In the genomic region with DNA sequence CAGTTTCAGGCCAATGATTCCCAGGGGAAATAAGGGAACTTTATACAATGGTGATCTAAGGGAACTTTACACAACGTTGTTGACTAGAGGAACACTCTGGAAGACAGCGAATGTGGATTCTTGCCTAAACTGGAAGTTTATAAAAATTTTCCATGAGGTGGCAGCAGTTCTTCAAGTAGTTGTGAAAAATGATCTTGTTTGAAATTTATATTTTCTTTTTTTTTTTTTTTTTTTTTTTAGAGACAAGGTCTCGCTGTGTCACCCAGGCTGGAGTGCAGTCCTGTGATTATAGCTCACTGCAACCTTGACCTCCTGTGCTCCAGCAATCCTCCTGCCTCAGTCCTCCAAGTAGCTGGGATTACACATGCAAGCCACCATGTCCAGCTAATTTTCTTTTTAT, we compare ENCODE assay signal across 9 cellular contexts. TPM values are rescaled to one million over a fixed set of nuclear protein-coding genes. Genes with fewer than 3 reads are reported as not detected.
DNase-seq lines count a peak whose midpoint lies in the region; ATAC-seq and TF ChIP-seq lines count a peak whose summit lies in the region.
"Had no signal": no experiment of that assay in that cellular context is flagged by ENCODE, and none has a peak within 500 bp of the region (broad histone marks: within the 10 kb centered on the region; RNA-seq: fewer than 3 reads in every experiment).

No MANE protein-coding gene starts in this region.

- no peaks in the 10 kb centered on the region for H3K27me3 Mint-ChIP-seq in osteocyte (ENCODE audit: unreplicated experiment)
- H3K27me3 Mint-ChIP-seq in activated T-helper 2 cell treated with anti-CD3 and anti-CD28 coated beads, Interferon-gamma antibody, Interleukin-2, Interleukin-4, amounts not matched to agents 10 μg/mL and 5 μg/mL and 100 μg/mL, durations not matched to agents 14 hours and 24 hours and 36 hours (ENCODE audit: low read depth) = no peaks in the 10 kb centered on the region

- peaks cover 17% of the 10 kb centered on the region for H3K4me1 Mint-ChIP-seq in osteocyte (ENCODE audit: unreplicated experiment)
- H3K4me1 Mint-ChIP-seq in activated T-helper 2 cell treated with anti-CD3 and anti-CD28 coated beads, Interferon-gamma antibody, Interleukin-2, Interleukin-4, amounts not matched to agents 10 μg/mL and 5 μg/mL and 100 μg/mL, durations not matched to agents 14 hours and 24 hours and 36 hours (ENCODE audit: low read depth) = peaks cover 2% of the 10 kb centered on the region

- no peaks in the 10 kb centered on the region for H3K9me3 Mint-ChIP-seq in osteocyte (ENCODE audit: unreplicated experiment)
- H3K9me3 Mint-ChIP-seq in activated T-helper 2 cell treated with anti-CD3 and anti-CD28 coated beads, Interferon-gamma antibody, Interleukin-2, Interleukin-4, amounts not matched to agents 10 μg/mL and 5 μg/mL and 100 μg/mL, durations not matched to agents 14 hours and 24 hours and 36 hours = no peaks in the 10 kb centered on the region

- DNase-seq in Caki2 (ENCODE audit: low read depth) (peak; percentile 43), NCI-H69 (lab: John Stamatoyannopoulos, UW) (peak; percentile 19), epithelial cell of esophagus (ENCODE audit: low read depth) (peak; percentile 43), osteocyte (ENCODE audit: extremely low spot score, unreplicated experiment) (no peak)
- no peak for DNase-seq in activated T-helper 2 cell treated with anti-CD3 and anti-CD28 coated beads, Interferon-gamma antibody, Interleukin-2, Interleukin-4, amounts not matched to agents 10 μg/mL and 5 μg/mL and 100 μg/mL, durations not matched to agents 14 hours and 24 hours and 36 hours (ENCODE audit: low spot score)
- DNase-seq: left cardiac atrium had no signal

- peak; percentile 25 for TF ChIP-seq CTCF in epithelial cell of esophagus (IDR thresholded peaks at IDR 0.05; ENCODE audit: insufficient read depth, low read depth, low read length, missing control alignments)
- TF ChIP-seq CTCF in osteocyte (IDR thresholded peaks at IDR 0.05) = peak; percentile 53

- H3K4me3 ChIP-seq in epithelial cell of esophagus (ENCODE audit: low read length) = no peak overlapping the region

- intact Hi-C loops in activated T-helper 2 cell treated with anti-CD3 and anti-CD28 coated beads, Interferon-gamma antibody, Interleukin-2, Interleukin-4, amounts not matched to agents 10 μg/mL and 5 μg/mL and 100 μg/mL, durations not matched to agents 14 hours and 24 hours and 36 hours (cut with micrococcal nuclease) = no loop called here

- ATAC-seq in GM19324 (IDR thresholded peaks at IDR 0.05; ENCODE audit: low FRiP score, unreplicated experiment) (no peak), HG02610 (IDR thresholded peaks at IDR 0.05; ENCODE audit: unreplicated experiment) (no peak), HG03045 (IDR thresholded peaks at IDR 0.05; ENCODE audit: unreplicated experiment) (no peak)

- no peak overlapping the region for H3K27ac Mint-ChIP-seq in osteocyte (ENCODE audit: unreplicated experiment)
- H3K27ac Mint-ChIP-seq in activated T-helper 2 cell treated with anti-CD3 and anti-CD28 coated beads, Interferon-gamma antibody, Interleukin-2, Interleukin-4, amounts not matched to agents 10 μg/mL and 5 μg/mL and 100 μg/mL, durations not matched to agents 14 hours and 24 hours and 36 hours = no peak overlapping the region

- no peaks in the 10 kb centered on the region for H3K36me3 Mint-ChIP-seq in osteocyte (ENCODE audit: unreplicated experiment)
- no peaks in the 10 kb centered on the region for H3K36me3 Mint-ChIP-seq in activated T-helper 2 cell treated with anti-CD3 and anti-CD28 coated beads, Interferon-gamma antibody, Interleukin-2, Interleukin-4, amounts not matched to agents 10 μg/mL and 5 μg/mL and 100 μg/mL, durations not matched to agents 14 hours and 24 hours and 36 hours (ENCODE audit: low read depth)

- in situ Hi-C loops in Caki2 (cut with HindIII; ENCODE audit: low pct_unique_long_range_greater_than_20kb, low sequenced_read_pairs) = no loop called here

- H3K4me3 Mint-ChIP-seq in osteocyte (ENCODE audit: unreplicated experiment) = no peak overlapping the region
- H3K4me3 Mint-ChIP-seq in activated T-helper 2 cell treated with anti-CD3 and anti-CD28 coated beads, Interferon-gamma antibody, Interleukin-2, Interleukin-4, amounts not matched to agents 10 μg/mL and 5 μg/mL and 100 μg/mL, durations not matched to agents 14 hours and 24 hours and 36 hours (ENCODE audit: low read depth) = no peak overlapping the region

RNA-seq across cellular contexts. Expression of gene GTF2I, which starts 32.1 kb away (rescaled TPM):
- total RNA-seq in Caki2 (2014; rRNA removed; shearing (Covaris generic); ENCODE audit: low replicate concordance) = 77.6 and 94.3 TPM in 2 replicates
- 236 and 247 TPM in 2 replicates for total RNA-seq in osteocyte
- 186 and 188 TPM in 2 replicates for total RNA-seq in activated T-helper 2 cell treated with anti-CD3 and anti-CD28 coated beads, Interferon-gamma antibody, Interleukin-2, Interleukin-4, amounts not matched to agents 10 μg/mL and 5 μg/mL and 100 μg/mL, durations not matched to agents 14 hours and 24 hours and 36 hours

Comparison
In these comparisons a context has a peak if more than half of its experiments do, and no peak if none do; other contexts are left out.
1. DNase-seq: peak in Caki2 (single experiment), NCI-H69 (single experiment) and epithelial cell of esophagus (single experiment); none in osteocyte (single experiment) and activated T-helper 2 cell treated with anti-CD3 and anti-CD28 coated beads, Interferon-gamma antibody, Interleukin-2, Interleukin-4, amounts not matched to agents 10 μg/mL and 5 μg/mL and 100 μg/mL, durations not matched to agents 14 hours and 24 hours and 36 hours (single experiment).